In the genomic region with DNA sequence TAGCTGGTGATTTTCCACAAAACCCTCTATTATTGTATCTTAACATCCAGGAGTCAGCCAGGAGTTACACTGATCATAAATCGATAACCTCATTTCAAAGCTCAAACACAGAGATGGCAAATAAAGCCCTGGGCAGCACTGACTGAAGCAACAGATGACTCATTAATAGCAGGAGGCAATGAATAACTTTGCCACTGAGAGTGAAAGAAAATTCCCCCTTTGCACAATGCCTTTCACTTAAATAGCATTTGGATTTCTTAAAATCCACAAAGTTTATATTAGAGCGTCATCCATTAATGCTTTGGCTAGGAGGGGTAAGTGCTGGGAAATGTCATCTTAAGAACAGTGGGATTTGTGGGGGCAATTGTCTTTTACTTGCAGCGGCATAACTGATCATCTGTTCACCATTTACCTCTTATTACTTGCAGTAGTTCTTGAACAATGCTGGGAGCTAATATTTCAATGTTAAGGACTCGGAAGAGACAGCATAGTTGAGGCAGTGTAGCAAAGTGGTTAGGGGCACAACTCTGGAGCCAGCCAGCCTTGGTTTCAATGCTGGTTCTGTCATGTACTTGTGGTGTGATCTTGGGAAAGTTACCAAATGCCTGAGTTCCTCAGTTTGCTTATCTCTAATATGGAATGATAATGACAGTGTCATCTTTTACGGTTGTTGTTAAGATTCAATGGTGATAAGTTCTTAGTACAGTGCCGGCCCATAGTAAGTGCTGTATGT, we compare ENCODE assay signal across 1 cellular context.
TF ChIP-seq lines count a peak whose summit lies in the region.

No MANE protein-coding gene starts in this region.

TF ChIP-seq in GM23338, 12 proteins besides CTCF, POLR2A, EP300 and RAD21 (continued from another document):
- TF ChIP-seq, protein P1, sequence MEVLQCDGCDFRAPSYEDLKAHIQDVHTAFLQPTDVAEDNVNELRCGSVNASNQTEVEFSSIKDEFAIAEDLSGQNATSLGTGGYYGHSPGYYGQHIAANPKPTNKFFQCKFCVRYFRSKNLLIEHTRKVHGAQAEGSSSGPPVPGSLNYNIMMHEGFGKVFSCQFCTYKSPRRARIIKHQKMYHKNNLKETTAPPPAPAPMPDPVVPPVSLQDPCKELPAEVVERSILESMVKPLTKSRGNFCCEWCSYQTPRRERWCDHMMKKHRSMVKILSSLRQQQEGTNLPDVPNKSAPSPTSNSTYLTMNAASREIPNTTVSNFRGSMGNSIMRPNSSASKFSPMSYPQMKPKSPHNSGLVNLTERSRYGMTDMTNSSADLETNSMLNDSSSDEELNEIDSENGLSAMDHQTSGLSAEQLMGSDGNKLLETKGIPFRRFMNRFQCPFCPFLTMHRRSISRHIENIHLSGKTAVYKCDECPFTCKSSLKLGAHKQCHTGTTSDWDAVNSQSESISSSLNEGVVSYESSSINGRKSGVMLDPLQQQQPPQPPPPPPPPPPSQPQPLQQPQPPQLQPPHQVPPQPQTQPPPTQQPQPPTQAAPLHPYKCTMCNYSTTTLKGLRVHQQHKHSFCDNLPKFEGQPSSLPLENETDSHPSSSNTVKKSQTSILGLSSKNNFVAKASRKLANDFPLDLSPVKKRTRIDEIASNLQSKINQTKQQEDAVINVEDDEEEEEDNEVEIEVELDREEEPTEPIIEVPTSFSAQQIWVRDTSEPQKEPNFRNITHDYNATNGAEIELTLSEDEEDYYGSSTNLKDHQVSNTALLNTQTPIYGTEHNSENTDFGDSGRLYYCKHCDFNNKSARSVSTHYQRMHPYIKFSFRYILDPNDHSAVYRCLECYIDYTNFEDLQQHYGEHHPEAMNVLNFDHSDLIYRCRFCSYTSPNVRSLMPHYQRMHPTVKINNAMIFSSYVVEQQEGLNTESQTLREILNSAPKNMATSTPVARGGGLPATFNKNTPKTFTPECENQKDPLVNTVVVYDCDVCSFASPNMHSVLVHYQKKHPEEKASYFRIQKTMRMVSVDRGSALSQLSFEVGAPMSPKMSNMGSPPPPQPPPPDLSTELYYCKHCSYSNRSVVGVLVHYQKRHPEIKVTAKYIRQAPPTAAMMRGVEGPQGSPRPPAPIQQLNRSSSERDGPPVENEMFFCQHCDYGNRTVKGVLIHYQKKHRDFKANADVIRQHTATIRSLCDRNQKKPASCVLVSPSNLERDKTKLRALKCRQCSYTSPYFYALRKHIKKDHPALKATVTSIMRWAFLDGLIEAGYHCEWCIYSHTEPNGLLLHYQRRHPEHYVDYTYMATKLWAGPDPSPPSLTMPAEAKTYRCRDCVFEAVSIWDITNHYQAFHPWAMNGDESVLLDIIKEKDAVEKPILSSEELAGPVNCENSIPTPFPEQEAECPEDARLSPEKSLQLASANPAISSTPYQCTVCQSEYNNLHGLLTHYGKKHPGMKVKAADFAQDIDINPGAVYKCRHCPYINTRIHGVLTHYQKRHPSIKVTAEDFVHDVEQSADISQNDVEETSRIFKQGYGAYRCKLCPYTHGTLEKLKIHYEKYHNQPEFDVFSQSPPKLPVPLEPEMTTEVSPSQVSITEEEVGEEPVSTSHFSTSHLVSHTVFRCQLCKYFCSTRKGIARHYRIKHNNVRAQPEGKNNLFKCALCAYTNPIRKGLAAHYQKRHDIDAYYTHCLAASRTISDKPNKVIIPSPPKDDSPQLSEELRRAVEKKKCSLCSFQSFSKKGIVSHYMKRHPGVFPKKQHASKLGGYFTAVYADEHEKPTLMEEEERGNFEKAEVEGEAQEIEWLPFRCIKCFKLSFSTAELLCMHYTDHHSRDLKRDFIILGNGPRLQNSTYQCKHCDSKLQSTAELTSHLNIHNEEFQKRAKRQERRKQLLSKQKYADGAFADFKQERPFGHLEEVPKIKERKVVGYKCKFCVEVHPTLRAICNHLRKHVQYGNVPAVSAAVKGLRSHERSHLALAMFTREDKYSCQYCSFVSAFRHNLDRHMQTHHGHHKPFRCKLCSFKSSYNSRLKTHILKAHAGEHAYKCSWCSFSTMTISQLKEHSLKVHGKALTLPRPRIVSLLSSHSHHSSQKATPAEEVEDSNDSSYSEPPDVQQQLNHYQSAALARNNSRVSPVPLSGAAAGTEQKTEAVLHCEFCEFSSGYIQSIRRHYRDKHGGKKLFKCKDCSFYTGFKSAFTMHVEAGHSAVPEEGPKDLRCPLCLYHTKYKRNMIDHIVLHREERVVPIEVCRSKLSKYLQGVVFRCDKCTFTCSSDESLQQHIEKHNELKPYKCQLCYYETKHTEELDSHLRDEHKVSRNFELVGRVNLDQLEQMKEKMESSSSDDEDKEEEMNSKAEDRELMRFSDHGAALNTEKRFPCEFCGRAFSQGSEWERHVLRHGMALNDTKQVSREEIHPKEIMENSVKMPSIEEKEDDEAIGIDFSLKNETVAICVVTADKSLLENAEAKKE (CRISPR knock-in tag; IDR thresholded peaks at IDR 0.05): no peak
